In the genomic region with DNA sequence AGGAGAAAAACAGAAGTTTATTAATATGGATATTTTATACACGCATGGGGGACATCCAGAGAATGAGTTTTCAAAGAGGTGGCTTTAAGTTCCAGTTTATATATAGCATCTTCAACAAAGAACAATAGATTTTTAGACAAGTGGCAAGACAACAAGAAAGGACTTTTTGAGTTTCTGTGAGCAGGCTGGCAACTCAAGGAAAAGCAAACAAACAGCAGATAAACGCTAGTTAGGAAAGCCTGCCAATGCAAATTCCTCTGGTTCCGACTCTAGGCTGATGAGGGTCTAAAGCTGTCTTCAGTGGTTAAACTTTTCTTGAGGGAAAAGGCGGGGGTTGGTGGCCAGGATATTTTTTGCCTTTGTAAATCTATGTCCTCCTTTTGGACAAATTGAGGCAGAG, we compare ENCODE assay signal across 23 cellular contexts.
DNase-seq lines count a peak whose midpoint lies in the region; ATAC-seq, FAIRE-seq and TF ChIP-seq lines count a peak whose summit lies in the region.
"Had no signal": no experiment of that assay in that cellular context is flagged by ENCODE, and none has a peak within 500 bp of the region (broad histone marks: within the 10 kb centered on the region; RNA-seq: fewer than 3 reads in every experiment).

No MANE protein-coding gene starts in this region.

- in situ Hi-C loops in K562 (cut with MboI) (no loop called here), HepG2 (cut with HindIII; ENCODE audit: extremely low pct_ligation_motif_present, low pct_unique_long_range_greater_than_20kb) (no loop called here)

- WGBS in K562 (ENCODE audit: insufficient coverage, low coverage, missing lambda C conversion rate) = 42% methylated on average over 4 of the region's 4 CpGs
- 8% methylated on average over 4 of the region's 4 CpGs for WGBS in HepG2 (ENCODE audit: low lambda C conversion rate)

- no peak for TF ChIP-seq POLR2A in K562 (conservative IDR thresholded peaks at IDR 0.05)
- no peak for TF ChIP-seq POLR2A in HepG2 (IDR thresholded peaks at IDR 0.05; ENCODE audit: insufficient read depth in 1 of 2, low read depth in 2 of 2, low read length in 2 of 2)

- TF ChIP-seq RAD21 in K562 (CRISPR knock-in tag; conservative IDR thresholded peaks at IDR 0.05 in 1 of 2, IDR thresholded peaks at IDR 0.05 in 1 of 2) (no peak), HepG2 (CRISPR knock-in tag; IDR thresholded peaks at IDR 0.05) (no peak)

- H3K79me2 ChIP-seq in MM.1S (ENCODE audit: low read length) (no peaks in the 10 kb centered on the region), K562 (ENCODE audit: control insufficient read depth, insufficient read depth, low read length) (no peaks in the 10 kb centered on the region), HepG2 (ENCODE audit: insufficient read depth, low read length) (peaks cover 40% of the 10 kb centered on the region)

- H3K4me1 ChIP-seq in MM.1S (ENCODE audit: low read length) (peaks cover 13% of the 10 kb centered on the region), K562 (replicated peaks in 1 of 2; ENCODE audit: control insufficient read depth in 2 of 2, insufficient read depth in 2 of 2, low read length in 2 of 2) (peaks cover 0 to 4% of the 10 kb centered on the region in 2 experiments; a peak in 3 of 5 replicates), HepG2 (ENCODE audit: insufficient read depth, low read length) (peaks cover 82% of the 10 kb centered on the region)

- H3K9me2 ChIP-seq in MM.1S (replicated peaks; ENCODE audit: insufficient read depth, low read length) = no peaks in the 10 kb centered on the region

- peak overlapping the region; percentile 5; the same call in 1 of the 2 replicates for H3K4me2 ChIP-seq in MM.1S (ENCODE audit: low read depth, low read length)
- H3K4me2 ChIP-seq in K562 (ENCODE audit: insufficient read depth, low read length) = no peak overlapping the region
- H3K4me2 ChIP-seq in HepG2 (ENCODE audit: low read depth, low read length) = peak overlapping the region; percentile 96

- intact Hi-C loops in K562 (cut with micrococcal nuclease) = no loop called here
- intact Hi-C loops in HepG2 (cut with micrococcal nuclease; ENCODE audit: unreplicated experiment) = loop anchor here (2.0 to 5.0 kb wide), 3 partner anchors 21 to 375 kb away; no protein-coding TSS in a partner anchor

- no TSS peak for BruUV-seq in K562 (replicated peaks; lab: Mats Ljungman, UMichigan)
- no TSS peak for BruUV-seq in HepG2 (replicated peaks; lab: Mats Ljungman, UMichigan)

- H4K20me1 ChIP-seq in MM.1S (ENCODE audit: insufficient read depth, low read length) = no peaks in the 10 kb centered on the region
- H4K20me1 ChIP-seq in K562 (replicated peaks; ENCODE audit: control insufficient read depth, insufficient read depth, low read length) = no peaks in the 10 kb centered on the region
- H4K20me1 ChIP-seq in HepG2 (ENCODE audit: insufficient read depth, low read length) = no peaks in the 10 kb centered on the region

- ATAC-seq in K562 (no peak), HepG2 (no peak)
- ATAC-seq: PC-3 had no signal

- H2AFZ ChIP-seq in MM.1S (ENCODE audit: low read length) (no peak overlapping the region), K562 (ENCODE audit: low read depth, low read length) (peak overlapping the region; percentile 61), HepG2 (ENCODE audit: low read length) (no peak overlapping the region)

- H3K9me3 ChIP-seq in MM.1S (replicated peaks; ENCODE audit: insufficient read depth, low read length) = no peaks in the 10 kb centered on the region
- H3K9me3 ChIP-seq in K562 (replicated peaks; ENCODE audit: control insufficient read depth, insufficient read depth, low read depth, low read length) = no peaks in the 10 kb centered on the region
- no peaks in the 10 kb centered on the region for H3K9me3 ChIP-seq in HepG2 (ENCODE audit: low read length)

- CTCF ChIA-PET in K562 (lab: Yijun Ruan, JAX; ENCODE audit: low intra/inter-chr PET ratio) (no interaction called here), HepG2 (lab: Yijun Ruan, JAX; ENCODE audit: low intra/inter-chr PET ratio, low total read pairs) (no interaction called here)

- TF ChIP-seq EP300 in K562 (IDR thresholded peaks at IDR 0.05; ENCODE audit: low read length) = no peak
- no peak for TF ChIP-seq EP300 in HepG2 (IDR thresholded peaks at IDR 0.05; ENCODE audit: low read depth in 2 of 2, low read length in 2 of 2)
- TF ChIP-seq EP300 in HepG2 (CRISPR knock-in tag; IDR thresholded peaks at IDR 0.05; ENCODE audit: borderline replicate concordance) = no peak

- peak overlapping the region; percentile 19; the same call in 1 of the 2 replicates for H3K4me3 ChIP-seq in GM08714 (ENCODE audit: low read length)
- H3K4me3 ChIP-seq in MM.1S (ENCODE audit: low read length) = no peak overlapping the region
- H3K4me3 ChIP-seq in K562 = no peak overlapping the region
- peak overlapping the region; percentile 41 to 68 (median 50); a peak in 5 of 6 replicates for H3K4me3 ChIP-seq in HepG2 (replicated peaks in 1 of 3; ENCODE audit: insufficient read depth in 1 of 3, low read depth in 2 of 3, low read length in 3 of 3)

- no peak overlapping the region for H3K9ac ChIP-seq in MM.1S (ENCODE audit: low read length)
- H3K9ac ChIP-seq in K562 (ENCODE audit: insufficient read depth in 1 of 2, low read depth in 2 of 2, low read length in 2 of 2) = no peak overlapping the region
- peak overlapping the region; percentile 79 for H3K9ac ChIP-seq in HepG2 (ENCODE audit: insufficient read depth, low read depth, low read length)

- POLR2A ChIA-PET in K562 (lab: Yijun Ruan, JAX) = interaction anchor here (0.7 to 1.5 kb wide), 4 partner anchors 9 to 266 kb away, joined by 3 to 5 read pairs (median 3); no protein-coding TSS in a partner anchor
- POLR2A ChIA-PET in HepG2 (lab: Yijun Ruan, JAX) = interaction anchor here (1.1 to 9.2 kb wide), 9 partner anchors 11 to 307 kb away, joined by 3 to 132 read pairs (median 5); no protein-coding TSS in a partner anchor

- FAIRE-seq in K562 (lab: Jason Lieb, UNC) = no peak
- peak; percentile 26 for FAIRE-seq in HepG2 (lab: Jason Lieb, UNC)

- no peaks in the 10 kb centered on the region for H3K9me1 ChIP-seq in K562 (ENCODE audit: control insufficient read depth, insufficient read depth, low read length)

- H3K27ac ChIP-seq in MM.1S (ENCODE audit: low read length) (no peak overlapping the region), K562 (ENCODE audit: extremely low read depth, low read depth, low read length) (no peak overlapping the region), HepG2 (ENCODE audit: extremely low read length, insufficient read depth, low read length) (peak overlapping the region; percentile 89)
- H3K27ac ChIP-seq: C4-2B had no signal

- DNase-seq in MM.1S (no peak), K562 (ENCODE audit: extremely low read depth in 1 of 4, low spot score in 3 of 4) (no peak), HepG2 (ENCODE audit: low spot score) (no peak), NOMO-1 treated with DMSO at 0.1 percent for 48 hours (lab: John Stamatoyannopoulos, UW; ENCODE audit: unreplicated experiment) (no peak), activated T-cell treated with anti-CD3 and anti-CD28 coated beads for 4 hours (no peak)
- no peak for DNase-seq in activated naive CD4-positive, alpha-beta T cell treated with anti-CD3 and anti-CD28 coated beads, Interleukin-2, amount 50 U/mL, for 16 hours
- no peak for DNase-seq in activated T-cell treated with anti-CD3 and anti-CD28 coated beads, Interleukin-2, amount 50 U/mL, for 1 hour
- DNase-seq: CD8-positive, alpha-beta memory T cell; DMS53; EL; GF-D8; H9; IMR-90; MV-4-11; NCI-H1105 treated with DMSO at 0.1 percent for 48 hours; NCI-H2029 treated with DMSO at 0.1 percent for 48 hours; NCI-H226; NCI-H510A treated with DMSO at 0.1 percent for 48 hours; NCI-H748 treated with DMSO at 0.1 percent for 48 hours; PC-3; Right ventricle myocardium superior had no signal

- H3K27me3 ChIP-seq in MM.1S (replicated peaks; ENCODE audit: insufficient read depth, low read length) = no peaks in the 10 kb centered on the region
- no peaks in the 10 kb centered on the region for H3K27me3 ChIP-seq in K562 (ENCODE audit: control insufficient read depth in 2 of 2, insufficient read depth in 2 of 2, low read length in 2 of 2)
- no peaks in the 10 kb centered on the region for H3K27me3 ChIP-seq in HepG2 (ENCODE audit: control insufficient read depth in 1 of 2, insufficient read depth in 2 of 2, low read length in 2 of 2)

- no peaks in the 10 kb centered on the region for H3F3A ChIP-seq in MM.1S (ENCODE audit: insufficient read depth, low read length)

- H3K36me3 ChIP-seq in MM.1S (replicated peaks; ENCODE audit: insufficient read depth, low read length) = no peaks in the 10 kb centered on the region
- no peaks in the 10 kb centered on the region for H3K36me3 ChIP-seq in K562 (ENCODE audit: control insufficient read depth, insufficient read depth, low read length)
- H3K36me3 ChIP-seq in HepG2 (replicated peaks in 1 of 2; ENCODE audit: control insufficient read depth in 1 of 2, insufficient read depth in 2 of 2, low read length in 2 of 2) = 0 out of 5 replicates have a peak, but pooled peaks cover 0 to 6% of the 10 kb centered on the region in 2 experiments

- TF ChIP-seq CTCF in MM.1S (IDR thresholded peaks at IDR 0.05; ENCODE audit: low read length) = no peak
- no peak for TF ChIP-seq CTCF in K562 (IDR thresholded peaks at IDR 0.05 in 2 of 3, conservative IDR thresholded peaks at IDR 0.05 in 1 of 3; ENCODE audit: insufficient read depth in 2 of 3, low read depth in 1 of 3, low read length in 3 of 3)
- TF ChIP-seq CTCF in HepG2 (CRISPR knock-in tag; IDR thresholded peaks at IDR 0.05) = no peak

TF ChIP-seq in K562, 482 proteins besides CTCF, POLR2A, EP300 and RAD21:
- no peak for TF ChIP-seq CEBPB (tag; IDR thresholded peaks at IDR 0.05)
- TF ChIP-seq XRCC3 (IDR thresholded peaks at IDR 0.05) = no peak
- TF ChIP-seq ZFP1 (CRISPR knock-in tag; IDR thresholded peaks at IDR 0.05) = no peak
- no peak for TF ChIP-seq CCAR2 (IDR thresholded peaks at IDR 0.05; ENCODE audit: low read depth, low read length)

TF ChIP-seq in HepG2, 621 proteins besides CTCF, POLR2A, EP300 and RAD21 (continues in another document):
- TF ChIP-seq DMAP1 (CRISPR knock-in tag; IDR thresholded peaks at IDR 0.05) (no peak), SOX13 (IDR thresholded peaks at IDR 0.05) (no peak), SOX13 (CRISPR knock-in tag; conservative IDR thresholded peaks at IDR 0.05 in 1 of 2, IDR thresholded peaks at IDR 0.05 in 1 of 2) (peak in 1 of 2 experiments; percentile 88; a peak in 2 of 4 replicates)

Comparison
In these comparisons a context has a peak if more than half of its experiments do, and no peak if none do; other contexts are left out.
1. H3K4me3 ChIP-seq: peak in GM08714 (single experiment) and HepG2 (3 of 3); none in MM.1S (single experiment) and K562 (single experiment).